Comparison of ENCODE assay signal across 21 cellular contexts in the genomic region with DNA sequence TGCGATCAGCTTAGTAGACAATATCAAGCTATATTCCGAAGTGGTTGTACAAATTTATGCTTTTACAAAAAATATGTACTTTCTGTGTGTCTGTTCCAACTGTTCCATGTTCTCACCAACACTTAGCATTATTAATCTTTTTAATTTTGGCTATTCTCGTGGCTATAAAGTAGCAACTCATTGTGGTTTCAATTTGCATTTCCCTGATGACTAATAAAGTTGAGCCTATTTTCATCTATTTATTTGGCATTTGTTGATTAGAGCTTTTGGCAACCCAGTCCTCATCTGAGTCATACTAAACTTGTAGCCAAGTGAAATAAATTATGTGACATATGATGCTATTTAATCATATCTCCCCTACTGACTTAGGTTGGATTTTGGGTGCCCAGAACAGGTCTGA.
DNase-seq lines count a peak whose midpoint lies in the region; ATAC-seq and TF ChIP-seq lines count a peak whose summit lies in the region.
"Had no signal": no experiment of that assay in that cellular context is flagged by ENCODE, and none has a peak within 500 bp of the region (broad histone marks: within the 10 kb centered on the region; RNA-seq: fewer than 3 reads in every experiment).

No MANE protein-coding gene starts in this region.

- DNase-seq in Daoy (ENCODE audit: low read depth) = peak; percentile 51
- peak; percentile 59 for DNase-seq in NCI-H226
- DNase-seq in choroid plexus epithelial cell (ENCODE audit: low read depth) = peak; percentile 58
- peak; percentile 70 for DNase-seq in mesenchymal stem cell
- no peak for DNase-seq in NCI-H345 (lab: John Stamatoyannopoulos, UW)
- no peak for DNase-seq in NCI-H187 treated with DMSO at 0.1 percent for 48 hours (lab: John Stamatoyannopoulos, UW)
- no peak for DNase-seq in NAMALWA (ENCODE audit: low spot score)
- DNase-seq: activated CD4-positive, alpha-beta T cell treated with anti-CD3 and anti-CD28 coated beads, Interleukin-2, amount 50 U/mL, for 4 hours; activated CD8-positive, alpha-beta memory T cell treated with anti-CD3 and anti-CD28 coated beads, Interleukin-2, amount 50 U/mL, for 48 hours; activated naive CD8-positive, alpha-beta T cell treated with anti-CD3 and anti-CD28 coated beads, Interleukin-2, amount 10 ng/mL, durations not matched to agents 7 days and 5 days; Caco-2; mucosa of descending colon; NCI-H1694; SIG-M5; small intestine; stimulated activated CD4-positive, alpha-beta T cell treated with anti-CD3 and anti-CD28 coated beads, Interleukin-4, amount 100 ng/mL, for 24 hours had no signal

- H3K14ac ChIP-seq in mesenchymal stem cell (ENCODE audit: low read length in 2 of 2) = no peak overlapping the region

- no peak overlapping the region for H3K4ac ChIP-seq in mesenchymal stem cell (ENCODE audit: low read depth in 1 of 2, low read length in 2 of 2)

- H2BK120ac ChIP-seq in mesenchymal stem cell (ENCODE audit: low read depth, low read length) = no peak overlapping the region

- no peak overlapping the region for H4K8ac ChIP-seq in mesenchymal stem cell (ENCODE audit: low read length)

- H2AFZ ChIP-seq in mesenchymal stem cell (ENCODE audit: low read depth, low read length) = no peak overlapping the region
- H2AFZ ChIP-seq: PC-9 had no signal

- no peak overlapping the region for H3K9ac ChIP-seq in mesenchymal stem cell (ENCODE audit: low read length)

- ATAC-seq in HG03521 (IDR thresholded peaks at IDR 0.05; ENCODE audit: unreplicated experiment) = no peak
- ATAC-seq: left lobe of liver, mucosa of descending colon had no signal

- H3K4me1 ChIP-seq in mesenchymal stem cell (ENCODE audit: control insufficient read depth, insufficient read depth, low read depth, low read length) = no peaks in the 10 kb centered on the region
- H3K4me1 ChIP-seq: Caco-2 had no signal

- H3K36me3 ChIP-seq in mesenchymal stem cell (ENCODE audit: control insufficient read depth in 1 of 2, insufficient read depth in 2 of 2, low read depth in 1 of 2, low read length in 2 of 2) = no peaks in the 10 kb centered on the region
- H3K36me3 ChIP-seq: cardiac muscle cell, tibial nerve had no signal

- H3K4me2 ChIP-seq in mesenchymal stem cell (ENCODE audit: low read length, poor library complexity, severe bottlenecking) = no peak overlapping the region
- H3K4me2 ChIP-seq: PC-9 had no signal

- no peak overlapping the region for H3K18ac ChIP-seq in mesenchymal stem cell (ENCODE audit: low read depth in 1 of 2, low read length in 2 of 2)

- no peak overlapping the region for H2BK5ac ChIP-seq in mesenchymal stem cell (ENCODE audit: low read depth, low read length, poor library complexity, severe bottlenecking)

- H2BK15ac ChIP-seq in mesenchymal stem cell (ENCODE audit: low read depth, poor library complexity, severe bottlenecking) = no peak overlapping the region

- no CpG with 5 or more reads among the region's 3 CpGs for WGBS in mesenchymal stem cell

- H3K79me1 ChIP-seq in mesenchymal stem cell (replicated peaks; ENCODE audit: low read length, poor library complexity, severe bottlenecking) = no peaks in the 10 kb centered on the region

- H2AK5ac ChIP-seq in mesenchymal stem cell (ENCODE audit: low read length, severe bottlenecking) = no peak overlapping the region

- H3K27me3 ChIP-seq in mesenchymal stem cell (ENCODE audit: control insufficient read depth in 1 of 2, insufficient read depth in 1 of 2, low read length in 2 of 2) = peaks cover 0 to 3% of the 10 kb centered on the region in 2 experiments
- H3K27me3 ChIP-seq: cardiac muscle cell, tibial nerve had no signal

- H3K4me3 ChIP-seq in choroid plexus epithelial cell (ENCODE audit: low read depth, low read length) (no peak overlapping the region), mesenchymal stem cell (ENCODE audit: insufficient read depth in 1 of 2, low read depth in 1 of 2, low read length in 2 of 2) (no peak overlapping the region)
- H3K4me3 ChIP-seq: cardiac muscle cell, mucosa of descending colon, PC-9, tibial nerve had no signal

- TF ChIP-seq CTCF in choroid plexus epithelial cell (conservative IDR thresholded peaks at IDR 0.05; ENCODE audit: low read depth, low read length) = no peak

- H2BK12ac ChIP-seq in mesenchymal stem cell (ENCODE audit: low read length in 2 of 2) = no peak overlapping the region

- H3K23ac ChIP-seq in mesenchymal stem cell (ENCODE audit: low read length in 2 of 2) = no peak overlapping the region

- H4K91ac ChIP-seq in mesenchymal stem cell (ENCODE audit: low read length) = no peak overlapping the region

- H3K27ac ChIP-seq in mesenchymal stem cell (ENCODE audit: low read length, poor library complexity, severe bottlenecking) = no peak overlapping the region
- H3K27ac ChIP-seq: cardiac muscle cell, PC-9, tibial nerve had no signal

- H3K9me3 ChIP-seq in mesenchymal stem cell (ENCODE audit: control insufficient read depth, low read length) = peaks cover 30% of the 10 kb centered on the region

Comparison
In these comparisons a context has a peak if more than half of its experiments do, and no peak if none do; other contexts are left out.
1. DNase-seq: peak in Daoy (single experiment), NCI-H226 (single experiment), choroid plexus epithelial cell (single experiment) and mesenchymal stem cell (single experiment); none in NCI-H345 (single experiment), NCI-H187 treated with DMSO at 0.1 percent for 48 hours (single experiment) and NAMALWA (single experiment).